In genomic region chr19:37220383-37220782, GRCh38 we compare ENCODE assay signal across 18 cellular contexts. TPM values are rescaled to one million over a fixed set of nuclear protein-coding genes. Genes with fewer than 3 reads are reported as not detected.
DNase-seq lines count a peak whose midpoint lies in the region; ATAC-seq and TF ChIP-seq lines count a peak whose summit lies in the region.
"Had no signal": no experiment of that assay in that cellular context is flagged by ENCODE, and none has a peak within 500 bp of the region (broad histone marks: within the 10 kb centered on the region; RNA-seq: fewer than 3 reads in every experiment).

No MANE protein-coding gene starts in this region.

- TF ChIP-seq CTCF in DND-41 (IDR thresholded peaks at IDR 0.05; ENCODE audit: borderline replicate concordance, extremely low read depth, low read length, poor library complexity, severe bottlenecking), result no peak
- TF ChIP-seq CTCF in brain (conservative IDR thresholded peaks at IDR 0.05), result no peak
- TF ChIP-seq CTCF in nephron (IDR thresholded peaks at IDR 0.05; ENCODE audit: unreplicated experiment in 3 of 3), result no peak
- no peak for TF ChIP-seq CTCF in foreskin keratinocyte (conservative IDR thresholded peaks at IDR 0.05)

- no peak overlapping the region for H3K9ac ChIP-seq in DND-41 (ENCODE audit: low read depth, low read length)

- peaks cover 52% of the 10 kb centered on the region for H3K79me2 ChIP-seq in DND-41 (ENCODE audit: insufficient read depth, low read length)

- H3K27ac Mint-ChIP-seq in activated CD4-positive, alpha-beta T cell treated with anti-CD3 and anti-CD28 coated beads, Interleukin-2, amount 10 ng/mL, durations not matched to agents 24 days and 14 days, result peak overlapping the region; percentile 25
- H3K27ac Mint-ChIP-seq in activated CD4-positive, alpha-beta T cell treated with anti-CD3 and anti-CD28 coated beads, Interleukin-2, amount 10 ng/mL, durations not matched to agents 7 days and 5 days, result no peak overlapping the region
- H3K27ac Mint-ChIP-seq in brain (no peak overlapping the region), nephron (no peak overlapping the region)

- peak overlapping the region; percentile 85; the same call in 1 of the 2 replicates for H3K4me2 ChIP-seq in DND-41 (ENCODE audit: insufficient read depth, low read length)

- H3K4me1 Mint-ChIP-seq in activated CD4-positive, alpha-beta T cell treated with anti-CD3 and anti-CD28 coated beads, Interleukin-2, amount 10 ng/mL, durations not matched to agents 24 days and 14 days, result peaks cover 16% of the 10 kb centered on the region
- H3K4me1 Mint-ChIP-seq in activated CD4-positive, alpha-beta T cell treated with anti-CD3 and anti-CD28 coated beads, Interleukin-2, amount 10 ng/mL, durations not matched to agents 7 days and 5 days, result peaks cover 23% of the 10 kb centered on the region
- H3K4me1 Mint-ChIP-seq in brain (peaks cover 33% of the 10 kb centered on the region), nephron (peaks cover 21% of the 10 kb centered on the region)

- POLR2A ChIA-PET in activated CD4-positive, alpha-beta T cell treated with anti-CD3 and anti-CD28 coated beads, Interleukin-2, amount 10 ng/mL, durations not matched to agents 7 days and 5 days (lab: Charles Lee), result no interaction called here

- DNase-seq in activated CD4-positive, alpha-beta T cell treated with anti-CD3 and anti-CD28 coated beads, Interleukin-2, amount 10 ng/mL, durations not matched to agents 24 days and 14 days, result no peak
- DNase-seq in activated CD4-positive, alpha-beta T cell treated with anti-CD3 and anti-CD28 coated beads, Interleukin-2, amount 10 ng/mL, durations not matched to agents 7 days and 5 days, result no peak
- DNase-seq in DND-41, result no peak
- DNase-seq in foreskin keratinocyte, result no peak
- no peak for DNase-seq in NCI-H146 treated with DMSO at 0.1 percent for 48 hours (lab: John Stamatoyannopoulos, UW; ENCODE audit: unreplicated experiment)
- no peak for DNase-seq in right cardiac atrium
- DNase-seq: H7, KG1, NCI-H1092 treated with DMSO at 0.1 percent for 48 hours, NCI-H1436 treated with DMSO at 0.1 percent for 48 hours, NCI-H2029, NCI-H226, NCI-H510A treated with DMSO at 0.1 percent for 48 hours, NCI-H82 had no signal

- peaks cover 33% of the 10 kb centered on the region for H3K9me3 Mint-ChIP-seq in activated CD4-positive, alpha-beta T cell treated with anti-CD3 and anti-CD28 coated beads, Interleukin-2, amount 10 ng/mL, durations not matched to agents 24 days and 14 days
- H3K9me3 Mint-ChIP-seq in activated CD4-positive, alpha-beta T cell treated with anti-CD3 and anti-CD28 coated beads, Interleukin-2, amount 10 ng/mL, durations not matched to agents 7 days and 5 days, result peaks cover 26% of the 10 kb centered on the region
- H3K9me3 Mint-ChIP-seq in brain (peaks cover 4 to 27% (median 14%) of the 10 kb centered on the region in 5 experiments), nephron (peaks cover 41% of the 10 kb centered on the region)

- H2AFZ ChIP-seq in DND-41 (ENCODE audit: low read depth, low read length), result no peak overlapping the region

- no peaks in the 10 kb centered on the region for H4K20me1 ChIP-seq in DND-41 (ENCODE audit: insufficient read depth, low read length)

- H3K36me3 ChIP-seq in DND-41 (ENCODE audit: insufficient read depth, low read length), result peaks cover 31% of the 10 kb centered on the region

- no peak overlapping the region for H3K27ac ChIP-seq in DND-41 (ENCODE audit: low read length)
- no peak overlapping the region for H3K27ac ChIP-seq in foreskin keratinocyte
- H3K27ac ChIP-seq in right cardiac atrium (ENCODE audit: low read length), result no peak overlapping the region
- H3K27ac ChIP-seq: C4-2B had no signal

- intact Hi-C loops in activated CD4-positive, alpha-beta T cell treated with anti-CD3 and anti-CD28 coated beads, Interleukin-2, amount 10 ng/mL, durations not matched to agents 24 days and 14 days (cut with micrococcal nuclease), result no loop called here
- intact Hi-C loops in right cardiac atrium (cut with DNase I), result no loop called here

- ATAC-seq in DND-41 (ENCODE audit: insufficient read depth, low read depth), result no peak
- no peak for ATAC-seq in foreskin keratinocyte
- ATAC-seq in right cardiac atrium, result no peak
- ATAC-seq: Panc1 had no signal

- peaks cover 63% of the 10 kb centered on the region for H3K36me3 Mint-ChIP-seq in activated CD4-positive, alpha-beta T cell treated with anti-CD3 and anti-CD28 coated beads, Interleukin-2, amount 10 ng/mL, durations not matched to agents 24 days and 14 days (ENCODE audit: low read depth)
- H3K36me3 Mint-ChIP-seq in activated CD4-positive, alpha-beta T cell treated with anti-CD3 and anti-CD28 coated beads, Interleukin-2, amount 10 ng/mL, durations not matched to agents 7 days and 5 days (ENCODE audit: low read depth), result peaks cover 70% of the 10 kb centered on the region
- H3K36me3 Mint-ChIP-seq in brain, result peaks cover 77% of the 10 kb centered on the region
- H3K36me3 Mint-ChIP-seq in nephron (ENCODE audit: low read depth), result peaks cover 80% of the 10 kb centered on the region

- WGBS in right cardiac atrium, result 92% methylated on average over 3 of the region's 3 CpGs

- no peaks in the 10 kb centered on the region for H3K27me3 Mint-ChIP-seq in activated CD4-positive, alpha-beta T cell treated with anti-CD3 and anti-CD28 coated beads, Interleukin-2, amount 10 ng/mL, durations not matched to agents 24 days and 14 days
- no peaks in the 10 kb centered on the region for H3K27me3 Mint-ChIP-seq in activated CD4-positive, alpha-beta T cell treated with anti-CD3 and anti-CD28 coated beads, Interleukin-2, amount 10 ng/mL, durations not matched to agents 7 days and 5 days
- H3K27me3 Mint-ChIP-seq in brain (peaks cover 11% of the 10 kb centered on the region), nephron (ENCODE audit: low read depth) (no peaks in the 10 kb centered on the region)

- H3K27me3 ChIP-seq in DND-41 (ENCODE audit: insufficient read depth, low read length, poor library complexity), result no peaks in the 10 kb centered on the region
- H3K27me3 ChIP-seq in foreskin keratinocyte, result no peaks in the 10 kb centered on the region
- H3K27me3 ChIP-seq in right cardiac atrium (ENCODE audit: control insufficient read depth, insufficient read depth), result no peaks in the 10 kb centered on the region

- H3K4me3 ChIP-seq in DND-41 (ENCODE audit: low read depth in 1 of 2, low read length in 2 of 2) (no peak overlapping the region), right cardiac atrium (ENCODE audit: low read length) (no peak overlapping the region)

- H3K4me3 Mint-ChIP-seq in activated CD4-positive, alpha-beta T cell treated with anti-CD3 and anti-CD28 coated beads, Interleukin-2, amount 10 ng/mL, durations not matched to agents 24 days and 14 days, result no peak overlapping the region
- no peak overlapping the region for H3K4me3 Mint-ChIP-seq in activated CD4-positive, alpha-beta T cell treated with anti-CD3 and anti-CD28 coated beads, Interleukin-2, amount 10 ng/mL, durations not matched to agents 7 days and 5 days
- H3K4me3 Mint-ChIP-seq in brain (peak overlapping the region in 4 of 5 experiments; percentile 96 to 100 (median 98)), nephron (peak overlapping the region; percentile 89 to 98 (median 98))

- CTCF ChIA-PET in activated CD4-positive, alpha-beta T cell treated with anti-CD3 and anti-CD28 coated beads, Interleukin-2, amount 10 ng/mL, durations not matched to agents 7 days and 5 days (lab: Charles Lee), result no interaction called here

- H3K9me3 ChIP-seq in DND-41 (ENCODE audit: insufficient read depth, low read length, severe bottlenecking) (no peaks in the 10 kb centered on the region), right cardiac atrium (ENCODE audit: control insufficient read depth, low read length) (no peaks in the 10 kb centered on the region)

- H3K4me1 ChIP-seq in DND-41 (ENCODE audit: insufficient read depth, low read length) (peaks cover 32% of the 10 kb centered on the region), foreskin keratinocyte (peaks cover 10% of the 10 kb centered on the region), right cardiac atrium (ENCODE audit: control insufficient read depth, insufficient read depth, low read length) (peaks cover 5% of the 10 kb centered on the region)

RNA-seq across cellular contexts. Expression of gene ZNF383, which starts 2.4 kb away (rescaled TPM):
- 6.4 and 8.6 TPM in 2 replicates for total RNA-seq in activated CD4-positive, alpha-beta T cell treated with anti-CD3 and anti-CD28 coated beads, Interleukin-2, amount 10 ng/mL, durations not matched to agents 24 days and 14 days
- 10 to 100 TPM; 12.4 TPM for total RNA-seq in activated CD4-positive, alpha-beta T cell treated with anti-CD3 and anti-CD28 coated beads, Interleukin-2, amount 10 ng/mL, durations not matched to agents 7 days and 5 days
- 3.2 TPM for polyA plus RNA-seq in brain (ENCODE audit: insufficient read depth, low read depth, low replicate concordance)
- total RNA-seq in foreskin keratinocyte, result 3.8 and 4.9 TPM in 2 replicates
- polyA plus RNA-seq in foreskin keratinocyte, result 2.0 and 2.3 TPM in 2 replicates
- total RNA-seq in right cardiac atrium, result 10 to 100 TPM; 11.1 to 12.8 (median 11.6) TPM
- polyA plus RNA-seq in right cardiac atrium, result 5.7 TPM

RNA-seq across cellular contexts. Expression of gene ZNF585B, which starts 10.0 kb away (rescaled TPM):
- 2.4 and 4.4 TPM in 2 replicates for total RNA-seq in activated CD4-positive, alpha-beta T cell treated with anti-CD3 and anti-CD28 coated beads, Interleukin-2, amount 10 ng/mL, durations not matched to agents 24 days and 14 days
- 10 to 100 TPM; 12.0 to 15.7 TPM for total RNA-seq in activated CD4-positive, alpha-beta T cell treated with anti-CD3 and anti-CD28 coated beads, Interleukin-2, amount 10 ng/mL, durations not matched to agents 7 days and 5 days
- polyA plus RNA-seq in brain (ENCODE audit: insufficient read depth, low read depth, low replicate concordance) (6.8 TPM), foreskin keratinocyte (1.8 and 1.9 TPM in 2 replicates), right cardiac atrium (6.0 TPM)
- total RNA-seq in foreskin keratinocyte (11.9 and 12.7 TPM in 2 replicates), right cardiac atrium (10 to 100 TPM; 12.6 to 15.0 (median 14.5) TPM)

RNA-seq across cellular contexts. Expression of gene ZNF585A, which starts 47.9 kb away (rescaled TPM):
- total RNA-seq in activated CD4-positive, alpha-beta T cell treated with anti-CD3 and anti-CD28 coated beads, Interleukin-2, amount 10 ng/mL, durations not matched to agents 24 days and 14 days, result 2.7 and 3.9 TPM in 2 replicates
- total RNA-seq in activated CD4-positive, alpha-beta T cell treated with anti-CD3 and anti-CD28 coated beads, Interleukin-2, amount 10 ng/mL, durations not matched to agents 7 days and 5 days, result 10 to 100 TPM in 1 of 2 experiments, 1 to 10 TPM in 1; 9.2 to 10.9 TPM
- polyA plus RNA-seq in brain (ENCODE audit: insufficient read depth, low read depth, low replicate concordance), result 6.5 TPM
- 7.2 and 10.0 TPM in 2 replicates for total RNA-seq in foreskin keratinocyte
- polyA plus RNA-seq in foreskin keratinocyte, result 9.4 and 10.0 TPM in 2 replicates
- 10 to 100 TPM; 11.0 to 13.3 (median 12.6) TPM for total RNA-seq in right cardiac atrium
- polyA plus RNA-seq in right cardiac atrium, result 18.1 TPM

Comparison
In these comparisons a context has a peak if more than half of its experiments do, and no peak if none do; other contexts are left out.
1. H3K4me3 Mint-ChIP-seq: peak in brain (4 of 5) and nephron (3 of 3); none in activated CD4-positive, alpha-beta T cell treated with anti-CD3 and anti-CD28 coated beads, Interleukin-2, amount 10 ng/mL, durations not matched to agents 24 days and 14 days (single experiment) and activated CD4-positive, alpha-beta T cell treated with anti-CD3 and anti-CD28 coated beads, Interleukin-2, amount 10 ng/mL, durations not matched to agents 7 days and 5 days (single experiment).